In genomic region chr15:33013827-33014445, GRCh38 we compare ENCODE assay signal across 13 cellular contexts.
A peak's percentile ranks its signal among the peaks of the same experiment; 100 is the strongest.
DNase-seq lines count a peak whose midpoint lies in the region; ATAC-seq, FAIRE-seq and TF ChIP-seq lines count a peak whose summit lies in the region.
"Had no signal": no experiment of that assay in that cellular context is flagged by ENCODE, and none has a peak within 500 bp of the region (broad histone marks: within the 10 kb centered on the region; RNA-seq: fewer than 3 reads in every experiment).

No MANE protein-coding gene starts in this region.

- H3K27ac Mint-ChIP-seq in Calu3 (ENCODE audit: unreplicated experiment), result no peak overlapping the region
- H3K27ac Mint-ChIP-seq: IgD-negative memory B cell had no signal

- no peaks in the 10 kb centered on the region for H3K9me3 ChIP-seq in mucosa of descending colon
- H3K9me3 ChIP-seq: right atrium auricular region had no signal

- BruUV-seq in Calu3 (replicated peaks; lab: Mats Ljungman, UMichigan), result no TSS peak

- H3K4me1 Mint-ChIP-seq in Calu3 (ENCODE audit: low read depth, unreplicated experiment), result no peaks in the 10 kb centered on the region
- H3K4me1 Mint-ChIP-seq: IgD-negative memory B cell had no signal

- no peak overlapping the region for H3K4me3 Mint-ChIP-seq in Calu3 (ENCODE audit: low read depth, unreplicated experiment)
- H3K4me3 Mint-ChIP-seq: IgD-negative memory B cell had no signal

- peak; percentile 19 for DNase-seq in Calu3
- DNase-seq in M059J (ENCODE audit: low read depth), result peak; percentile 89
- DNase-seq in cardiac fibroblast (ENCODE audit: low read depth in 2 of 2), result peak; percentile 27 to 76
- DNase-seq in mucosa of descending colon, result no peak
- no peak for DNase-seq in GM19239 (ENCODE audit: insufficient read length, low spot score)
- no peak for DNase-seq in ecto neural progenitor cell (ENCODE audit: low spot score)
- DNase-seq in amygdala (lab: John Stamatoyannopoulos, UW), result no peak
- DNase-seq: activated CD4-positive, alpha-beta T cell treated with anti-CD3 and anti-CD28 coated beads, Interleukin-2, amount 50 U/mL, for 48 hours; aorta; NCI-H446 had no signal

- CTCF ChIA-PET in Calu3 (lab: Charles Lee), result interaction anchor here (0.5 kb wide), 2 partner anchors 59 to 78 kb away, joined by 3 to 5 read pairs; no protein-coding TSS in a partner anchor

- H3K9me3 Mint-ChIP-seq in Calu3 (ENCODE audit: low read depth, unreplicated experiment), result no peaks in the 10 kb centered on the region

- no peaks in the 10 kb centered on the region for H3K36me3 Mint-ChIP-seq in Calu3 (ENCODE audit: insufficient read depth, unreplicated experiment)

- H3K4me3 ChIP-seq in cardiac fibroblast (replicated peaks in 1 of 2; ENCODE audit: low read depth in 2 of 2, low read length in 2 of 2), result no peak overlapping the region
- H3K4me3 ChIP-seq in mucosa of descending colon, result no peak overlapping the region
- H3K4me3 ChIP-seq: right atrium auricular region had no signal

- intact Hi-C loops in Calu3 (cut with micrococcal nuclease; ENCODE audit: unreplicated experiment), result no loop called here
- intact Hi-C loops in mucosa of descending colon (cut with DNase I, micrococcal nuclease), result no loop called here

- FAIRE-seq in GM19239 (lab: Jason Lieb, UNC), result no peak

- TF ChIP-seq CTCF in Calu3 (IDR thresholded peaks at IDR 0.05; ENCODE audit: unreplicated experiment) (no peak), cardiac fibroblast (IDR thresholded peaks at IDR 0.05; ENCODE audit: low read depth, low read length) (no peak), mucosa of descending colon (IDR thresholded peaks at IDR 0.05) (no peak)

- no peaks in the 10 kb centered on the region for H3K4me1 ChIP-seq in mucosa of descending colon (ENCODE audit: low read depth)
- H3K4me1 ChIP-seq: right atrium auricular region had no signal

- ATAC-seq in mucosa of descending colon, result peak; percentile 92
- no peak for ATAC-seq in GM18502 (IDR thresholded peaks at IDR 0.05; ENCODE audit: poor library complexity, unreplicated experiment)

- no peaks in the 10 kb centered on the region for H3K36me3 ChIP-seq in mucosa of descending colon (ENCODE audit: low read depth)
- H3K36me3 ChIP-seq: right atrium auricular region had no signal

- H3K27me3 Mint-ChIP-seq in Calu3 (ENCODE audit: unreplicated experiment), result no peaks in the 10 kb centered on the region

Comparison
In these comparisons a context has a peak if more than half of its experiments do, and no peak if none do; other contexts are left out.
1. DNase-seq: peak in Calu3 (single experiment), M059J (single experiment) and cardiac fibroblast (2 of 2); none in mucosa of descending colon (0 of 3), GM19239 (single experiment), ecto neural progenitor cell (single experiment) and amygdala (0 of 56).